ENCODE assay signal across 8 cellular contexts in the genomic region with DNA sequence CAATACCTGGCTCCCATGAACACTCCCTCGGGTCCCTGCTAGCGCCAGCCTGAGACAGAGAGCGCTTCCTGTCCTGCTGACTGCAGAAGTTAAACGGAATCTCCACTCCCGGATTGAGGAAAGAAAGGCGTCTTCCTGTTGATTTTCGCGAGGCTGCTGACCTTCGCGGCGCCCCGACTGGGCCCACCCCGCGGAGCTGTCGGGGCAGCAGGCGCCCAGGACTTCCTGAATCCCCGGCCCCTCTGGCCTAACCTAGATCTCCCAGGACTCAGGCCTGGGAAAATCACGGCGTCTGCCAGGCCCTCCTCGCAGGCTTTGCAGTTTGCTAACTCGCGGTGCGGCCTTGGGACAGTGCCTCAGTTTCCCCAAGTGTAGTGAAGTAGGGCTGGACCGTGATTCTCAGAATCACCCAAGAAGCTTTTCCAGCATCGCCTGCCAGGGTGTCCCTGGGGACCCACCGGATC.
DNase-seq lines count a peak whose midpoint lies in the region; ATAC-seq and TF ChIP-seq lines count a peak whose summit lies in the region.

No MANE protein-coding gene starts in this region.

- H3K9ac ChIP-seq in mucosa of rectum (ENCODE audit: low read depth in 1 of 2, low read length in 2 of 2), result peak overlapping the region; percentile 78 to 88

- no peaks in the 10 kb centered on the region for H3K36me3 Mint-ChIP-seq in activated naive CD4-positive, alpha-beta T cell treated with anti-CD3 and anti-CD28 coated beads, Interleukin-2, amount 50 U/mL, for 24 hours

- no peaks in the 10 kb centered on the region for H3K9me3 Mint-ChIP-seq in activated naive CD4-positive, alpha-beta T cell treated with anti-CD3 and anti-CD28 coated beads, Interleukin-2, amount 50 U/mL, for 24 hours

- no peak for ATAC-seq in HG03520 (IDR thresholded peaks at IDR 0.05; ENCODE audit: unreplicated experiment)

- H3K4me1 ChIP-seq in mucosa of rectum (ENCODE audit: control insufficient read depth in 2 of 2, insufficient read depth in 2 of 2, low read length in 2 of 2), result peaks cover 6 to 8% of the 10 kb centered on the region in 2 donors

- H3K4me3 ChIP-seq in epithelial cell of esophagus (ENCODE audit: low read length) (peak overlapping the region; percentile 48), mucosa of rectum (ENCODE audit: low read length in 2 of 2) (peak overlapping the region; percentile 74)

- no peaks in the 10 kb centered on the region for H3K36me3 ChIP-seq in mucosa of rectum (ENCODE audit: control insufficient read depth in 2 of 2, insufficient read depth in 2 of 2, low read length in 2 of 2)

- H3K27me3 ChIP-seq in mucosa of rectum (ENCODE audit: control insufficient read depth in 2 of 2, insufficient read depth in 2 of 2, low read length in 2 of 2), result peaks cover 0 to 3% of the 10 kb centered on the region in 2 donors

- H3K4me3 Mint-ChIP-seq in activated naive CD4-positive, alpha-beta T cell treated with anti-CD3 and anti-CD28 coated beads, Interleukin-2, amount 50 U/mL, for 24 hours, result peak overlapping the region; percentile 64

- TF ChIP-seq CTCF in epithelial cell of esophagus (IDR thresholded peaks at IDR 0.05; ENCODE audit: insufficient read depth, low read depth, low read length, missing control alignments), result peak; percentile 5

- H3K9me3 ChIP-seq in mucosa of rectum (ENCODE audit: control insufficient read depth in 2 of 2, low read length in 2 of 2), result no peaks in the 10 kb centered on the region

- H3K27ac ChIP-seq in mucosa of rectum (ENCODE audit: low read depth in 2 of 2, low read length in 2 of 2), result peak overlapping the region; percentile 76 to 81

- DNase-seq in activated naive CD4-positive, alpha-beta T cell treated with anti-CD3 and anti-CD28 coated beads, Interleukin-2, amount 50 U/mL, for 16 hours, result no peak
- peak; percentile 26 for DNase-seq in epithelial cell of esophagus (ENCODE audit: low read depth)
- DNase-seq in activated CD8-positive, alpha-beta memory T cell treated with anti-CD3 and anti-CD28 coated beads for 24 hours, result no peak
- no peak for DNase-seq in SHP77 treated with DMSO at 0.1 percent for 48 hours (lab: John Stamatoyannopoulos, UW)
- DNase-seq in cerebellar cortex (ENCODE audit: low spot score), result no peak

- no peak overlapping the region for H3K27ac Mint-ChIP-seq in activated naive CD4-positive, alpha-beta T cell treated with anti-CD3 and anti-CD28 coated beads, Interleukin-2, amount 50 U/mL, for 24 hours

- H3K27me3 Mint-ChIP-seq in activated naive CD4-positive, alpha-beta T cell treated with anti-CD3 and anti-CD28 coated beads, Interleukin-2, amount 50 U/mL, for 24 hours, result peaks cover 42% of the 10 kb centered on the region

- H3K4me1 Mint-ChIP-seq in activated naive CD4-positive, alpha-beta T cell treated with anti-CD3 and anti-CD28 coated beads, Interleukin-2, amount 50 U/mL, for 24 hours, result peaks cover 7% of the 10 kb centered on the region
